In genomic region chr10:63673246-63673645, GRCh38 we compare ENCODE assay signal across 14 cellular contexts.
"Had no signal": no experiment of that assay in that cellular context is flagged by ENCODE, and none has a peak within 500 bp of the region (broad histone marks: within the 10 kb centered on the region; RNA-seq: fewer than 3 reads in every experiment).

No MANE protein-coding gene starts in this region.

- H3K4me3 ChIP-seq: gastroesophageal sphincter, prostate gland had no signal

- ATAC-seq: activated T-cell treated with anti-CD3 and anti-CD28 coated beads, Interleukin-2, amount 50 U/mL, for 4 hours; gastroesophageal sphincter; natural killer cell treated with Interleukin-12 subunit alpha and Interleukin-12 subunit beta and Interleukin-15 and Interleukin-18, amount 100 ng/mL, for 72 hours had no signal

- H3K27me3 ChIP-seq: gastroesophageal sphincter had no signal

- H3K9me3 Mint-ChIP-seq: activated CD4-positive, alpha-beta memory T cell treated with anti-CD3 and anti-CD28 coated beads for 36 hours; activated T-cell treated with anti-CD3 and anti-CD28 coated beads, Interleukin-2, amount 50 U/mL, for 4 hours; natural killer cell treated with Interleukin-12 subunit alpha and Interleukin-12 subunit beta and Interleukin-15 and Interleukin-18, amount 100 ng/mL, for 72 hours; stimulated activated naive CD8-positive, alpha-beta T cell treated with anti-CD3 and anti-CD28 coated beads, Interleukin-15, Interleukin-2, amounts not matched to agents 100 ng/mL and 50 ng/mL, for 24 hours had no signal

- H3K27me3 Mint-ChIP-seq: activated naive CD8-positive, alpha-beta T cell had no signal

- H3K9me3 ChIP-seq: gastroesophageal sphincter, prostate gland had no signal

- H3K36me3 ChIP-seq: gastroesophageal sphincter, prostate gland had no signal

- H3K4me1 ChIP-seq: prostate gland had no signal

- H3K27ac ChIP-seq: prostate gland had no signal

- DNase-seq: activated CD4-positive, alpha-beta memory T cell treated with anti-CD3 and anti-CD28 coated beads for 36 hours; activated CD4-positive, alpha-beta T cell treated with anti-CD3 and anti-CD28 coated beads for 1 hour; activated effector memory CD4-positive, alpha-beta T cell treated with anti-CD3 and anti-CD28 coated beads, Interleukin-2, amount 50 U/mL, for 16 hours; activated T-cell treated with anti-CD3 and anti-CD28 coated beads, Interleukin-2, amount 50 U/mL, for 4 hours; amygdala; hippocampal formation; stimulated activated CD4-positive, alpha-beta T cell treated with anti-CD3 and anti-CD28 coated beads, Interleukin-4, amount 100 ng/mL, for 1 hour; stimulated activated CD8-positive, alpha-beta memory T cell treated with anti-CD3 and anti-CD28 coated beads, Interleukin-4, amount 100 ng/mL, for 48 hours; T-helper 2 cell had no signal

- H3K4me3 Mint-ChIP-seq: activated CD4-positive, alpha-beta memory T cell treated with anti-CD3 and anti-CD28 coated beads for 36 hours; activated naive CD8-positive, alpha-beta T cell; activated T-cell treated with anti-CD3 and anti-CD28 coated beads, Interleukin-2, amount 50 U/mL, for 4 hours; natural killer cell treated with Interleukin-12 subunit alpha and Interleukin-12 subunit beta and Interleukin-15 and Interleukin-18, amount 100 ng/mL, for 72 hours; stimulated activated naive CD8-positive, alpha-beta T cell treated with anti-CD3 and anti-CD28 coated beads, Interleukin-15, Interleukin-2, amounts not matched to agents 100 ng/mL and 50 ng/mL, for 24 hours had no signal

- H3K36me3 Mint-ChIP-seq: activated CD4-positive, alpha-beta memory T cell treated with anti-CD3 and anti-CD28 coated beads for 36 hours; activated naive CD8-positive, alpha-beta T cell; natural killer cell treated with Interleukin-12 subunit alpha and Interleukin-12 subunit beta and Interleukin-15 and Interleukin-18, amount 100 ng/mL, for 72 hours had no signal

- H3K27ac Mint-ChIP-seq: activated CD4-positive, alpha-beta memory T cell treated with anti-CD3 and anti-CD28 coated beads for 36 hours; activated naive CD8-positive, alpha-beta T cell; natural killer cell treated with Interleukin-12 subunit alpha and Interleukin-12 subunit beta and Interleukin-15 and Interleukin-18, amount 100 ng/mL, for 72 hours; stimulated activated naive CD8-positive, alpha-beta T cell treated with anti-CD3 and anti-CD28 coated beads, Interleukin-15, Interleukin-2, amounts not matched to agents 100 ng/mL and 50 ng/mL, for 24 hours had no signal
